8 cellular contexts compared by ENCODE assay signal in the genomic region with DNA sequence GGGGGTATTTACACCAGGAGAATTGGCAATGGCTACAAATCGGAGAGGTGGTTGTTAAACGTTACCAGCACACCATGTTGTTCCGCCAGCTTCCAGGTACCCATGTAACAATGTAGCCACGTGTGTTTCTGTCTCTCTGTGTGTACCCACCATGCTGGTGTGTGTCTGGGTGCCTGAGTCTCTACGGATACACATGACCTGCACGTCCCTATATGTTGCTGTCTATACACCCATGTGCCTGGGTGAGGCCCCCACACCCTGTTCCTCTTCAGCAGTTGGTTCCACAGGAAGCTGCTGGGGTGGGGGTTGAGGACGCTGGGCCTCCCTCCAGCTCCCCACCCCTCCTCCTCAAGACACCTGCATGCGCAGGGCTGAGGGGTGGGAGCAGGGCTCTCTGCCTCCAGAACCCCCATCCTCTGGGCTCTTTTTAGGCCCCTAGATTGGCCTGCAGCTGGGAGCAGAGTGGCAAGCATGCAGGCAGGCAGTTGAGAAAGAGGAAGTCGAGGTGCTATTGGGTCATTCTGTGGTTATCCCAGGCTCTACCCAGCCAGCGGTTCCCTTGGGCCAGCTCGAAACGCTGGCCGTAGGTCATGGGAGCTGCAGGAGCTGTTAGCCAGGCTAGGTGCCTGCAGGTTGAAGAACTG. TPM values are rescaled to one million over a fixed set of nuclear protein-coding genes. Genes with fewer than 3 reads are reported as not detected.
DNase-seq lines count a peak whose midpoint lies in the region; ATAC-seq and TF ChIP-seq lines count a peak whose summit lies in the region.

A gene (plus strand): TSS at position 351 of the 644 bp plus-strand sequence. CDS start 13,954 bp downstream, outside the sequence.

- H3K9me3 ChIP-seq in right atrium auricular region = peaks cover 0 to 13% of the 10 kb centered on the region in 2 donors
- H3K9me3 ChIP-seq in esophagus squamous epithelium = peaks cover 0 to 12% (median 3%) of the 10 kb centered on the region in 3 donors

- H3K27me3 ChIP-seq in right atrium auricular region (no peaks in the 10 kb centered on the region), esophagus squamous epithelium (peaks cover 0 to 36% (median 0%) of the 10 kb centered on the region in 4 donors), rectal smooth muscle tissue (ENCODE audit: control insufficient read depth, insufficient read depth, low read length) (no peaks in the 10 kb centered on the region)

- H3K4me1 ChIP-seq in right atrium auricular region (no peaks in the 10 kb centered on the region), esophagus squamous epithelium (no peaks in the 10 kb centered on the region), rectal smooth muscle tissue (ENCODE audit: control insufficient read depth, insufficient read depth, low read length) (no peaks in the 10 kb centered on the region)

- H3K9me3 Mint-ChIP-seq in activated CD8-positive, alpha-beta T cell treated with anti-CD3 and anti-CD28 coated beads for 36 hours = peaks cover 11% of the 10 kb centered on the region

- TF ChIP-seq CTCF in right atrium auricular region (IDR thresholded peaks at IDR 0.05) = no peak
- TF ChIP-seq CTCF in activated CD8-positive, alpha-beta T cell treated with anti-CD3 and anti-CD28 coated beads for 36 hours (IDR thresholded peaks at IDR 0.05) = no peak
- TF ChIP-seq CTCF in esophagus squamous epithelium (IDR thresholded peaks at IDR 0.05) = no peak

- H3K4me1 Mint-ChIP-seq in activated CD8-positive, alpha-beta T cell treated with anti-CD3 and anti-CD28 coated beads for 36 hours (ENCODE audit: low read depth) = peaks cover 55% of the 10 kb centered on the region

- CTCF ChIA-PET in activated CD8-positive, alpha-beta T cell treated with anti-CD3 and anti-CD28 coated beads for 36 hours (lab: Charles Lee) = interaction anchor here (0.7 to 2.8 kb wide), 9 partner anchors 8 to 521 kb away, joined by 3 to 7 read pairs (median 5); no protein-coding TSS in a partner anchor

- TF ChIP-seq POLR2A in esophagus squamous epithelium (IDR thresholded peaks at IDR 0.05) (peak in 1 of 4 donors; percentile 45), erythroblast (IDR thresholded peaks at IDR 0.05; ENCODE audit: low read length) (no peak)

- H3K27ac ChIP-seq in right atrium auricular region = no peak within 1 kb of the TSS
- peak within 1 kb of the TSS in 2 of 4 donors; percentile 28 to 46 for H3K27ac ChIP-seq in esophagus squamous epithelium
- H3K27ac ChIP-seq in rectal smooth muscle tissue (ENCODE audit: low read depth, low read length) = no peak within 1 kb of the TSS

- intact Hi-C loops in Right ventricle myocardium inferior (cut with DNase I) = no loop called here
- intact Hi-C loops in activated CD8-positive, alpha-beta T cell treated with anti-CD3 and anti-CD28 coated beads for 36 hours (cut with micrococcal nuclease) = no loop called here
- intact Hi-C loops in esophagus squamous epithelium (cut with DNase I) = loop anchor here (10.0 kb wide), 1 partner anchor 204 kb away; no protein-coding TSS in a partner anchor

- no peak within 1 kb of the TSS for H3K9ac ChIP-seq in rectal smooth muscle tissue (ENCODE audit: low read length)

- H3K36me3 Mint-ChIP-seq in activated CD8-positive, alpha-beta T cell treated with anti-CD3 and anti-CD28 coated beads for 36 hours (ENCODE audit: low read depth) = peaks cover 21% of the 10 kb centered on the region

- peak; percentile 69 for ATAC-seq in Right ventricle myocardium inferior
- ATAC-seq in activated CD8-positive, alpha-beta T cell treated with anti-CD3 and anti-CD28 coated beads for 36 hours = peak; percentile 72
- no peak for ATAC-seq in GM18517 (IDR thresholded peaks at IDR 0.05; ENCODE audit: unreplicated experiment)

- no peaks in the 10 kb centered on the region for H3K27me3 Mint-ChIP-seq in activated CD8-positive, alpha-beta T cell treated with anti-CD3 and anti-CD28 coated beads for 36 hours

- H3K4me3 Mint-ChIP-seq in activated CD8-positive, alpha-beta T cell treated with anti-CD3 and anti-CD28 coated beads for 36 hours = peak within 1 kb of the TSS; percentile 89

- H3K36me3 ChIP-seq in right atrium auricular region (no peaks in the 10 kb centered on the region), esophagus squamous epithelium (no peaks in the 10 kb centered on the region), rectal smooth muscle tissue (ENCODE audit: control insufficient read depth, insufficient read depth, low read length) (no peaks in the 10 kb centered on the region)

- H3K27ac Mint-ChIP-seq in activated CD8-positive, alpha-beta T cell treated with anti-CD3 and anti-CD28 coated beads for 36 hours = peak within 1 kb of the TSS; percentile 93

- POLR2A ChIA-PET in activated CD8-positive, alpha-beta T cell treated with anti-CD3 and anti-CD28 coated beads for 36 hours (lab: Charles Lee) = interaction anchor here (0.5 to 1.7 kb wide), 8 partner anchors 9 to 249 kb away, joined by 3 to 5 read pairs (median 3); no protein-coding TSS in a partner anchor

- H3K4me3 ChIP-seq in right atrium auricular region = no peak within 1 kb of the TSS
- peak within 1 kb of the TSS; percentile 4 to 34 (median 16) for H3K4me3 ChIP-seq in esophagus squamous epithelium
- H3K4me3 ChIP-seq in rectal smooth muscle tissue (ENCODE audit: low read length) = peak within 1 kb of the TSS; percentile 14

- DNase-seq in Right ventricle myocardium inferior (ENCODE audit: missing footprints) = peak; percentile 77
- DNase-seq in right atrium auricular region (ENCODE audit: low spot score) = no peak
- peak; percentile 75 for DNase-seq in activated CD8-positive, alpha-beta T cell treated with anti-CD3 and anti-CD28 coated beads for 36 hours
- DNase-seq in esophagus squamous epithelium (lab: John Stamatoyannopoulos, UW) = no peak
- no peak for DNase-seq in erythroblast (lab: John Stamatoyannopoulos, UW)
- DNase-seq in NCI-H146 treated with DMSO at 0.1 percent for 48 hours (lab: John Stamatoyannopoulos, UW; ENCODE audit: unreplicated experiment) = no peak

- 56 to 87% methylated on average over 5 to 9 of the region's 13 CpGs for WGBS in esophagus squamous epithelium, 2 donors

RNA-seq across cellular contexts. Expression of the gene that starts here (rescaled TPM):
- total RNA-seq in Right ventricle myocardium inferior = 8.5 TPM
- 10 to 100 TPM in 1 of 2 donors, 1 to 10 TPM in 1; 8.3 to 14.0 TPM for total RNA-seq in right atrium auricular region
- total RNA-seq in activated CD8-positive, alpha-beta T cell treated with anti-CD3 and anti-CD28 coated beads for 36 hours = 10 to 100 TPM; 25.9 to 36.4 TPM
- total RNA-seq in esophagus squamous epithelium = 10 to 100 TPM; 24.2 to 42.0 (median 28.7) TPM

Comparison
In these comparisons a context has a peak if more than half of its experiments do, and no peak if none do; other contexts are left out.
1. DNase-seq: peak in Right ventricle myocardium inferior (single experiment) and activated CD8-positive, alpha-beta T cell treated with anti-CD3 and anti-CD28 coated beads for 36 hours (single experiment); none in right atrium auricular region (single experiment), esophagus squamous epithelium (single experiment), erythroblast (0 of 2) and NCI-H146 treated with DMSO at 0.1 percent for 48 hours (single experiment).
2. H3K4me3 ChIP-seq: peak in esophagus squamous epithelium (4 of 4) and rectal smooth muscle tissue (single experiment); none in right atrium auricular region (0 of 2).